In the genomic region with DNA sequence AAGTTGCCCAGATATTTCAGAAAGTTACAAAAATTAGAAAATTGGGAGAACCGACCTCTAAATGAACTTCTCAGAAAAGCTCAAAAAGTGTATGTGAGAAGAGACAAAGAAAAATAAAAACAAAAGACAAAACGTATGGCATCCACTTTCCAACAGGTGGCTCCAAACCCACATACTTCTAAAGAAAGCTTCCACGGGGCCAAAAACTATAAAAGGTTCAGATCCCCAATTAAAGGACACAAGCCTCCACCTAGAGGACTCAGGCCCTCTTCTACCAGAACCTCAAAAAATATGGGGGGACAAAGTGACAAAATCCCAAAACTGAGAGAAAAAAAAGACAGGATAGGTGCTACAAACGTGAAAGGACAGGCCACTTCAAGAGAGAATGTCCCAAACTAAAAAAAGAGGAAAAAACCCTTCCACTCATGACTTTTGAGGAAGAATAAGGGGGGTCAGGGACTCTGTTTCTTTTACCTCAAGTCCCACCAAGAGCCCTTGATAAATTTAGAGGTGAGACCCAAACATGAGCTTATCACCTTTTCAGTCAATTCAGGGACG, we compare ENCODE assay signal across 9 cellular contexts. TPM values are rescaled to one million over a fixed set of nuclear protein-coding genes. Genes with fewer than 3 reads are reported as not detected.
DNase-seq lines count a peak whose midpoint lies in the region; ATAC-seq and TF ChIP-seq lines count a peak whose summit lies in the region.
"Had no signal": no experiment of that assay in that cellular context is flagged by ENCODE, and none has a peak within 500 bp of the region (broad histone marks: within the 10 kb centered on the region; RNA-seq: fewer than 3 reads in every experiment).

No MANE protein-coding gene starts in this region.

- no peak overlapping the region for H3K9ac ChIP-seq in endodermal cell (ENCODE audit: extremely low read depth, low read length, poor library complexity, severe bottlenecking)

- no peak for TF ChIP-seq POLR2A in breast epithelium (IDR thresholded peaks at IDR 0.05)
- TF ChIP-seq POLR2A in upper lobe of left lung (IDR thresholded peaks at IDR 0.05) = no peak

- TF ChIP-seq CTCF in MCF 10A (IDR thresholded peaks at IDR 0.05; ENCODE audit: unreplicated experiment) (peak; percentile 36), breast epithelium (IDR thresholded peaks at IDR 0.05) (peak in 1 of 3 donors; percentile 46), endodermal cell (conservative IDR thresholded peaks at IDR 0.05) (peak; percentile 81), upper lobe of left lung (IDR thresholded peaks at IDR 0.05) (peak in 4 of 6 experiments; percentile 5 to 18 (median 12))

- BruUV-seq in MCF 10A (replicated peaks; lab: Mats Ljungman, UMichigan) = no TSS peak

- intact Hi-C loops in MCF 10A (cut with micrococcal nuclease) = loop anchor here (1.0 kb wide), 2 partner anchors 94 to 161 kb away; no protein-coding TSS in a partner anchor
- intact Hi-C loops in breast epithelium (cut with DNase I; ENCODE audit: low total_unique reads) = no loop called here

- H3K27ac ChIP-seq in breast epithelium = no peak overlapping the region
- H3K27ac ChIP-seq in endodermal cell (ENCODE audit: low read depth, low read length) = no peak overlapping the region
- H3K27ac ChIP-seq in upper lobe of left lung = no peak overlapping the region

- 57 to 86% methylated on average over 1 to 5 of the region's 5 CpGs for WGBS in endodermal cell (ENCODE audit: insufficient coverage in 1 of 2, insufficient read length in 1 of 2), 2 experiments
- WGBS in upper lobe of left lung, 2 donors = 44 to 49% methylated on average over 5 of the region's 5 CpGs

- H3K4me1 ChIP-seq in breast epithelium = no peaks in the 10 kb centered on the region
- no peaks in the 10 kb centered on the region for H3K4me1 ChIP-seq in endodermal cell (ENCODE audit: control insufficient read depth, insufficient read depth, low read length)
- no peaks in the 10 kb centered on the region for H3K4me1 ChIP-seq in upper lobe of left lung

- H3K9me3 ChIP-seq in breast epithelium (peaks cover 6 to 7% of the 10 kb centered on the region in 2 donors), endodermal cell (ENCODE audit: control insufficient read depth, low read length) (peaks cover 6% of the 10 kb centered on the region), upper lobe of left lung (peaks cover 3 to 7% (median 5%) of the 10 kb centered on the region in 4 donors)

- CTCF ChIA-PET in MCF 10A (lab: Yijun Ruan, JAX) = interaction anchor here (0.6 to 1.8 kb wide), 10 partner anchors 13 to 161 kb away, joined by 3 to 17 read pairs (median 4); no protein-coding TSS in a partner anchor

- H3K36me3 Mint-ChIP-seq in MCF 10A (ENCODE audit: insufficient read depth, unreplicated experiment) (no peaks in the 10 kb centered on the region), endodermal cell (ENCODE audit: low read depth) (no peaks in the 10 kb centered on the region)

- H3K27me3 ChIP-seq in breast epithelium (no peaks in the 10 kb centered on the region), endodermal cell (ENCODE audit: control insufficient read depth, insufficient read depth, low read length, poor library complexity, severe bottlenecking) (no peaks in the 10 kb centered on the region), upper lobe of left lung (no peaks in the 10 kb centered on the region)

- no peaks in the 10 kb centered on the region for H3K27me3 Mint-ChIP-seq in MCF 10A (ENCODE audit: insufficient read depth, unreplicated experiment)
- no peaks in the 10 kb centered on the region for H3K27me3 Mint-ChIP-seq in endodermal cell (ENCODE audit: insufficient read depth)

- H3K27ac Mint-ChIP-seq in MCF 10A (ENCODE audit: low read depth, unreplicated experiment) = no peak overlapping the region
- no peak overlapping the region for H3K27ac Mint-ChIP-seq in endodermal cell
- H3K27ac Mint-ChIP-seq: activated T-cell treated with anti-CD3 and anti-CD28 coated beads, Interleukin-2, amount 50 U/mL, for 72 hours had no signal

- H3K4me3 ChIP-seq in breast epithelium = no peak overlapping the region
- no peak overlapping the region for H3K4me3 ChIP-seq in endodermal cell (ENCODE audit: low read length)
- H3K4me3 ChIP-seq in upper lobe of left lung = no peak overlapping the region

- H3K36me3 ChIP-seq in breast epithelium = no peaks in the 10 kb centered on the region
- H3K36me3 ChIP-seq in endodermal cell (ENCODE audit: control insufficient read depth, insufficient read depth, low read length) = no peaks in the 10 kb centered on the region
- H3K36me3 ChIP-seq in upper lobe of left lung = no peaks in the 10 kb centered on the region

- H3K4me1 Mint-ChIP-seq in MCF 10A (ENCODE audit: insufficient read depth, unreplicated experiment) = no peaks in the 10 kb centered on the region
- no peaks in the 10 kb centered on the region for H3K4me1 Mint-ChIP-seq in endodermal cell

- POLR2A ChIA-PET in MCF 10A (lab: Yijun Ruan, JAX) = interaction anchor here (0.7 kb wide), 1 partner anchor 1328 kb away, joined by 3 read pairs; no protein-coding TSS in a partner anchor

- H3K4me3 Mint-ChIP-seq in MCF 10A (ENCODE audit: unreplicated experiment) (no peak overlapping the region), endodermal cell (no peak overlapping the region)
- H3K4me3 Mint-ChIP-seq: activated T-cell treated with anti-CD3 and anti-CD28 coated beads, Interleukin-2, amount 50 U/mL, for 72 hours had no signal

- no peak for ATAC-seq in upper lobe of left lung (ENCODE audit: low FRiP score in 2 of 2)
- no peak for ATAC-seq in GM19463 (IDR thresholded peaks at IDR 0.05; ENCODE audit: unreplicated experiment)
- ATAC-seq: activated T-cell treated with anti-CD3 and anti-CD28 coated beads, Interleukin-2, amount 50 U/mL, for 72 hours had no signal

- peaks cover 6% of the 10 kb centered on the region for H3K9me3 Mint-ChIP-seq in MCF 10A (ENCODE audit: unreplicated experiment)
- H3K9me3 Mint-ChIP-seq in endodermal cell = peaks cover 5% of the 10 kb centered on the region

- peak; percentile 39 for DNase-seq in MCF 10A (ENCODE audit: unreplicated experiment)
- no peak for DNase-seq in breast epithelium (ENCODE audit: low spot score in 2 of 2)
- peak; percentile 23 for DNase-seq in NCI-H2227 (lab: John Stamatoyannopoulos, UW; ENCODE audit: unreplicated experiment)
- DNase-seq in endodermal cell = no peak
- no peak for DNase-seq in upper lobe of left lung
- no peak for DNase-seq in SK-N-DZ (ENCODE audit: low spot score)
- DNase-seq in NCI-H446 treated with DMSO at 0.1 percent for 48 hours (lab: John Stamatoyannopoulos, UW) = no peak

- TF ChIP-seq EP300 in upper lobe of left lung (IDR thresholded peaks at IDR 0.05) = no peak

RNA-seq across cellular contexts. Expression of a gene that starts 8.8 kb away (rescaled TPM):
- total RNA-seq in MCF 10A (2022) (not detected in 2 replicates), breast epithelium (10 to 100 TPM in 2 of 3 donors, not detected in 1; 59.6 to 80.8 TPM), endodermal cell (not detected), upper lobe of left lung (1 to 10 TPM in 4 of 6 donors, not detected in 2; 2.0 to 4.3 (median 2.4) TPM)
- not detected for polyA plus RNA-seq in endodermal cell (2013, experiment 1 of 2)
- polyA plus RNA-seq in endodermal cell (2013, experiment 2 of 2) = not detected
- polyA plus RNA-seq in SK-N-DZ (2014; cell fraction: cytosol; rRNA removed) = not detected in 2 replicates
- polyA plus RNA-seq in SK-N-DZ (2014; cell fraction: nucleus; rRNA removed) = not detected in 2 replicates
- total RNA-seq: activated T-cell treated with anti-CD3 and anti-CD28 coated beads, Interleukin-2, amount 50 U/mL, for 72 hours had no signal

RNA-seq across cellular contexts. Expression of a gene that starts 24.8 kb away (rescaled TPM):
- total RNA-seq in MCF 10A (2022) = not detected in 2 replicates
- total RNA-seq in breast epithelium = 100 to 1,000 TPM in 2 of 3 donors, not detected in 1; 476 to 485 TPM
- total RNA-seq in endodermal cell = not detected
- polyA plus RNA-seq in endodermal cell (2013, experiment 1 of 2) = not detected
- not detected for polyA plus RNA-seq in endodermal cell (2013, experiment 2 of 2)
- not detected for total RNA-seq in upper lobe of left lung
- not detected in 2 replicates for polyA plus RNA-seq in SK-N-DZ (2014; cell fraction: cytosol; rRNA removed)
- polyA plus RNA-seq in SK-N-DZ (2014; cell fraction: nucleus; rRNA removed) = not detected in 2 replicates
- total RNA-seq: activated T-cell treated with anti-CD3 and anti-CD28 coated beads, Interleukin-2, amount 50 U/mL, for 72 hours had no signal

RNA-seq across cellular contexts. Expression of a gene that starts 27.3 kb away (rescaled TPM):
- total RNA-seq in MCF 10A (2022) (not detected in 2 replicates), breast epithelium (not detected), endodermal cell (not detected), upper lobe of left lung (not detected)
- polyA plus RNA-seq in endodermal cell (2013, experiment 1 of 2) = not detected
- not detected for polyA plus RNA-seq in endodermal cell (2013, experiment 2 of 2)
- not detected in 2 replicates for polyA plus RNA-seq in SK-N-DZ (2014; cell fraction: cytosol; rRNA removed)
- polyA plus RNA-seq in SK-N-DZ (2014; cell fraction: nucleus; rRNA removed) = not detected in 2 replicates
- total RNA-seq: activated T-cell treated with anti-CD3 and anti-CD28 coated beads, Interleukin-2, amount 50 U/mL, for 72 hours had no signal

RNA-seq across cellular contexts. Expression of a gene that starts 52.7 kb away (rescaled TPM):
- total RNA-seq in MCF 10A (2022) = not detected in 2 replicates
- total RNA-seq in breast epithelium = 1,000 to 10,000 TPM in 1 of 3 donors, 100 to 1,000 TPM in 1, 1 to 10 TPM in 1; 1.4 to 2,173 (median 715) TPM
- total RNA-seq in endodermal cell = not detected
- not detected for polyA plus RNA-seq in endodermal cell (2013, experiment 1 of 2)
- polyA plus RNA-seq in endodermal cell (2013, experiment 2 of 2) = not detected
- total RNA-seq in upper lobe of left lung = not detected
- not detected in 2 replicates for polyA plus RNA-seq in SK-N-DZ (2014; cell fraction: cytosol; rRNA removed)
- not detected in 2 replicates for polyA plus RNA-seq in SK-N-DZ (2014; cell fraction: nucleus; rRNA removed)
- total RNA-seq: activated T-cell treated with anti-CD3 and anti-CD28 coated beads, Interleukin-2, amount 50 U/mL, for 72 hours had no signal

Comparison
In these comparisons a context has a peak if more than half of its experiments do, and no peak if none do; other contexts are left out.
1. DNase-seq: peak in MCF 10A (single experiment) and NCI-H2227 (single experiment); none in breast epithelium (0 of 2), endodermal cell (single experiment), upper lobe of left lung (0 of 2), SK-N-DZ (single experiment) and NCI-H446 treated with DMSO at 0.1 percent for 48 hours (single experiment).